ENCODE assay signal across 12 cellular contexts in the genomic region with DNA sequence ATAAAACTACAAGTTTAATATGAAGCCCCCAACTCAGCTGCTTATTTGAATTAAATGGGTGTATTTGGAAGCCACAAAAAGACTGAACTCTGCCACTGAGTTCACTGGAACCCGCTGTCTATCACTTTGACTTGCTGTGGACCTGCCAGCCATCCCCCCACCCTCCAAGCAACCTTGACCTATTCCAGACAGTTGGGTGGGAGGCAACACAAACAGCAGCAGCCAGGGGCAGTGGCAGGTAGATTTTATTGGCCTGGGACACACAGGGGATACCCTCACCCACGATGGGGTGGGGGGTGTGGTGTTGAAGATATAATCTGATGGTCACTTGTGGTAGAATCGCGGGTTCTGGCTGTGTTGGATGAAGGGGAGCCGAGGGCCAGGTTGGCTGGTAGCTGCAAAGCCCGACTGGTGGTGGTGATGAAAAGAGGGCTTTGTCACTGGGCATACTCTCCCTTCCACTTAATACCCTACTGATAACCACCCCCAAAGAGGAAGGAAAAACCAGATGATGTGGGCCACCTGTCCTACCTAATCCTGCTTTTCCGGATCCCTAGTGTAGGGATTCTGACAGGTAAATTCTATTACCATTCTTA. TPM values are rescaled to one million over a fixed set of nuclear protein-coding genes. Genes with fewer than 3 reads are reported as not detected.
DNase-seq lines count a peak whose midpoint lies in the region; ATAC-seq and TF ChIP-seq lines count a peak whose summit lies in the region.
"Had no signal": no experiment of that assay in that cellular context is flagged by ENCODE, and none has a peak within 500 bp of the region (broad histone marks: within the 10 kb centered on the region; RNA-seq: fewer than 3 reads in every experiment).

No MANE protein-coding gene starts in this region.

- H2AFZ ChIP-seq in mammary epithelial cell (ENCODE audit: low read depth, low read length), result no peak overlapping the region
- H2AFZ ChIP-seq in PC-3 (ENCODE audit: low read length), result no peak overlapping the region

- H3K79me2 ChIP-seq in mammary epithelial cell (ENCODE audit: insufficient read depth, low read length) (peaks cover 72% of the 10 kb centered on the region), PC-3 (ENCODE audit: low read length) (peaks cover 50% of the 10 kb centered on the region)

- H3K9me3 Mint-ChIP-seq in MCF 10A (ENCODE audit: unreplicated experiment), result no peaks in the 10 kb centered on the region
- no peaks in the 10 kb centered on the region for H3K9me3 Mint-ChIP-seq in dendritic cell treated with granulocyte-macrophage colony-stimulating factor and Interleukin-4, amounts not matched to agents 40 ng/mL and 50 ng/mL, for 4 days
- H3K9me3 Mint-ChIP-seq in stimulated activated memory B cell treated with anti-CD40 and anti-IgM and Interleukin-4, amounts not matched to agents 10 μg/mL and 1 μg/mL and 100 μg/mL, for 72 hours, result no peaks in the 10 kb centered on the region

- no peak overlapping the region for H3K9ac ChIP-seq in mammary epithelial cell (ENCODE audit: insufficient read depth, low read length)
- H3K9ac ChIP-seq in PC-3 (ENCODE audit: low read length), result no peak overlapping the region

- POLR2A ChIA-PET in MCF 10A (lab: Yijun Ruan, JAX), result interaction anchor here (0.8 to 4.0 kb wide), 8 partner anchors 17 to 263 kb away, joined by 3 to 41 read pairs (median 4); partner anchors contain the start of genes ACADVL, CTDNEP1, DLG4 and ELP5
- POLR2A ChIA-PET in PC-3 (lab: Charles Lee; ENCODE audit: unreplicated experiment), result no interaction called here

- peaks cover 87% of the 10 kb centered on the region for H3K36me3 Mint-ChIP-seq in MCF 10A (ENCODE audit: insufficient read depth, unreplicated experiment)
- H3K36me3 Mint-ChIP-seq in dendritic cell treated with granulocyte-macrophage colony-stimulating factor and Interleukin-4, amounts not matched to agents 40 ng/mL and 50 ng/mL, for 4 days (ENCODE audit: low read depth), result peaks cover 92% of the 10 kb centered on the region
- H3K36me3 Mint-ChIP-seq in stimulated activated memory B cell treated with anti-CD40 and anti-IgM and Interleukin-4, amounts not matched to agents 10 μg/mL and 1 μg/mL and 100 μg/mL, for 72 hours, result peaks cover 73% of the 10 kb centered on the region

- peak overlapping the region; percentile 47 for H3K4me3 Mint-ChIP-seq in MCF 10A (ENCODE audit: unreplicated experiment)
- no peak overlapping the region for H3K4me3 Mint-ChIP-seq in dendritic cell treated with granulocyte-macrophage colony-stimulating factor and Interleukin-4, amounts not matched to agents 40 ng/mL and 50 ng/mL, for 4 days
- H3K4me3 Mint-ChIP-seq in stimulated activated memory B cell treated with anti-CD40 and anti-IgM and Interleukin-4, amounts not matched to agents 10 μg/mL and 1 μg/mL and 100 μg/mL, for 72 hours, result no peak overlapping the region

- no TSS peak for BruUV-seq in MCF 10A (replicated peaks; lab: Mats Ljungman, UMichigan)
- BruUV-seq in mammary epithelial cell (replicated peaks; lab: Mats Ljungman, UMichigan), result no TSS peak
- no TSS peak for BruUV-seq in PC-3 (replicated peaks; lab: Mats Ljungman, UMichigan)

- intact Hi-C loops in MCF 10A (cut with micrococcal nuclease), result no loop called here
- intact Hi-C loops in mammary epithelial cell (cut with micrococcal nuclease), result no loop called here
- intact Hi-C loops in PC-3 (cut with micrococcal nuclease), result no loop called here
- intact Hi-C loops in dendritic cell treated with granulocyte-macrophage colony-stimulating factor and Interleukin-4, amounts not matched to agents 40 ng/mL and 50 ng/mL, for 4 days (cut with micrococcal nuclease), result no loop called here

- H3K4me3 ChIP-seq in mammary epithelial cell (replicated peaks in 1 of 3; ENCODE audit: insufficient read depth in 1 of 3, low read depth in 2 of 3, low read length in 3 of 3) (no peak overlapping the region), PC-3 (ENCODE audit: low read length) (no peak overlapping the region)
- H3K4me3 ChIP-seq: coronary artery had no signal

- no peaks in the 10 kb centered on the region for H3K9me3 ChIP-seq in mammary epithelial cell (replicated peaks; ENCODE audit: insufficient read depth, low read length)
- H3K9me3 ChIP-seq in PC-3 (ENCODE audit: low read length), result no peaks in the 10 kb centered on the region

- dilution Hi-C loops in mammary epithelial cell (cut with HindIII; ENCODE audit: low sequenced_read_pairs), result no loop called here

- H3K27ac Mint-ChIP-seq in MCF 10A (ENCODE audit: low read depth, unreplicated experiment), result no peak overlapping the region
- H3K27ac Mint-ChIP-seq in dendritic cell treated with granulocyte-macrophage colony-stimulating factor and Interleukin-4, amounts not matched to agents 40 ng/mL and 50 ng/mL, for 4 days, result peak overlapping the region; percentile 91
- H3K27ac Mint-ChIP-seq in stimulated activated memory B cell treated with anti-CD40 and anti-IgM and Interleukin-4, amounts not matched to agents 10 μg/mL and 1 μg/mL and 100 μg/mL, for 72 hours, result peak overlapping the region; percentile 86

- no peaks in the 10 kb centered on the region for H3K9me2 ChIP-seq in PC-3 (replicated peaks; ENCODE audit: low read length)

- H3K4me2 ChIP-seq in mammary epithelial cell (ENCODE audit: insufficient read depth, low read depth, low read length) (no peak overlapping the region), PC-3 (ENCODE audit: low read length) (0 out of 2 replicates have a peak overlapping the region, but pooled peaks have one; percentile 96)

- no peaks in the 10 kb centered on the region for H3K27me3 ChIP-seq in mammary epithelial cell (ENCODE audit: insufficient read depth, low read length)
- no peaks in the 10 kb centered on the region for H3K27me3 ChIP-seq in PC-3 (ENCODE audit: low read length)

- ATAC-seq in PC-3 (no peak), HG03097 (IDR thresholded peaks at IDR 0.05; ENCODE audit: low FRiP score, unreplicated experiment) (no peak), GM19397 (IDR thresholded peaks at IDR 0.05; ENCODE audit: unreplicated experiment) (no peak)
- no peak for ATAC-seq in stimulated activated memory B cell treated with anti-CD40 and anti-IgM and Interleukin-4, amounts not matched to agents 10 μg/mL and 1 μg/mL and 100 μg/mL, for 72 hours

- peaks cover 12% of the 10 kb centered on the region for H4K20me1 ChIP-seq in mammary epithelial cell (ENCODE audit: insufficient read depth, low read length)
- H4K20me1 ChIP-seq in PC-3 (ENCODE audit: low read length), result peaks cover 43% of the 10 kb centered on the region

- no peak for DNase-seq in MCF 10A (ENCODE audit: unreplicated experiment)
- no peak for DNase-seq in mammary epithelial cell
- DNase-seq in PC-3, result no peak
- no peak for DNase-seq in ecto neural progenitor cell (ENCODE audit: low spot score)
- DNase-seq: WERI-Rb-1 had no signal

- H3K36me3 ChIP-seq in mammary epithelial cell (ENCODE audit: insufficient read depth, low read length), result peaks cover 34% of the 10 kb centered on the region
- peaks cover 35% of the 10 kb centered on the region for H3K36me3 ChIP-seq in PC-3 (ENCODE audit: low read depth, low read length)

- H3F3A ChIP-seq in PC-3 (ENCODE audit: low read length, unreplicated experiment), result peaks cover 12% of the 10 kb centered on the region

- in situ Hi-C loops in mammary epithelial cell (cut with MboI; ENCODE audit: low sequenced_read_pairs in 2 of 2), result no loop called here

- H3K27me3 Mint-ChIP-seq in MCF 10A (ENCODE audit: insufficient read depth, unreplicated experiment), result no peaks in the 10 kb centered on the region
- no peaks in the 10 kb centered on the region for H3K27me3 Mint-ChIP-seq in dendritic cell treated with granulocyte-macrophage colony-stimulating factor and Interleukin-4, amounts not matched to agents 40 ng/mL and 50 ng/mL, for 4 days
- H3K27me3 Mint-ChIP-seq in stimulated activated memory B cell treated with anti-CD40 and anti-IgM and Interleukin-4, amounts not matched to agents 10 μg/mL and 1 μg/mL and 100 μg/mL, for 72 hours, result no peaks in the 10 kb centered on the region

- H3K4me1 ChIP-seq in mammary epithelial cell (ENCODE audit: insufficient read depth, low read length) (peaks cover 44% of the 10 kb centered on the region), PC-3 (ENCODE audit: insufficient read depth, low read length) (peaks cover 26% of the 10 kb centered on the region; the same call in 1 of the 2 replicates)

- CTCF ChIA-PET in MCF 10A (lab: Yijun Ruan, JAX) (interaction anchor here (0.5 to 1.2 kb wide), 5 partner anchors 12 to 291 kb away, joined by 3 to 6 read pairs (median 4); partner anchors contain the start of gene PHF23), mammary epithelial cell (lab: Charles Lee; ENCODE audit: low non-redundant PET) (interaction anchor here (0.7 kb wide), 1 partner anchor 32 kb away, joined by 4 read pairs; no protein-coding TSS in a partner anchor), PC-3 (lab: Charles Lee) (interaction anchor here (0.7 kb wide), 1 partner anchor 17 kb away, joined by 3 read pairs; no protein-coding TSS in a partner anchor)

- H3K27ac ChIP-seq in mammary epithelial cell (ENCODE audit: insufficient read depth, low read depth, low read length) (no peak overlapping the region), PC-3 (ENCODE audit: low read length) (no peak overlapping the region)
- H3K27ac ChIP-seq: C4-2B, WERI-Rb-1 had no signal

- TF ChIP-seq CTCF in MCF 10A (IDR thresholded peaks at IDR 0.05; ENCODE audit: unreplicated experiment), result no peak
- no peak for TF ChIP-seq CTCF in mammary epithelial cell (conservative IDR thresholded peaks at IDR 0.05 in 1 of 2, IDR thresholded peaks at IDR 0.05 in 1 of 2; ENCODE audit: extremely low read depth in 1 of 2, insufficient read depth in 1 of 2, low read depth in 1 of 2, low read length in 2 of 2)
- no peak for TF ChIP-seq CTCF in PC-3 (conservative IDR thresholded peaks at IDR 0.05; ENCODE audit: low read depth, low read length)

- 76% methylated on average over 7 of the region's 7 CpGs for WGBS in mammary epithelial cell (ENCODE audit: low coverage, missing lambda C conversion rate)

- peaks cover 41% of the 10 kb centered on the region for H3K4me1 Mint-ChIP-seq in MCF 10A (ENCODE audit: insufficient read depth, unreplicated experiment)
- peaks cover 76% of the 10 kb centered on the region for H3K4me1 Mint-ChIP-seq in dendritic cell treated with granulocyte-macrophage colony-stimulating factor and Interleukin-4, amounts not matched to agents 40 ng/mL and 50 ng/mL, for 4 days (ENCODE audit: low read depth)
- peaks cover 69% of the 10 kb centered on the region for H3K4me1 Mint-ChIP-seq in stimulated activated memory B cell treated with anti-CD40 and anti-IgM and Interleukin-4, amounts not matched to agents 10 μg/mL and 1 μg/mL and 100 μg/mL, for 72 hours

RNA-seq across cellular contexts. Expression of gene GPS2, which starts 2.6 kb away (rescaled TPM):
- 29.4 and 49.8 TPM in 2 replicates for total RNA-seq in MCF 10A (2022)
- 10 to 100 TPM; 29.7 to 40.5 TPM for total RNA-seq in mammary epithelial cell
- 62.1 TPM for polyA plus RNA-seq in mammary epithelial cell
- 69.4 TPM for polyA minus RNA-seq in mammary epithelial cell
- 30.8 and 45.8 TPM in 2 replicates for total RNA-seq in PC-3 (2014; rRNA removed)

RNA-seq across cellular contexts. Expression of gene EIF5A, which starts 5.1 kb away (rescaled TPM):
- total RNA-seq in MCF 10A (2022) (1,142 and 1,190 TPM in 2 replicates), mammary epithelial cell (1,000 to 10,000 TPM in 1 of 2 donors, 100 to 1,000 TPM in 1; 597 to 1,021 TPM), PC-3 (2014; rRNA removed) (1,140 and 1,203 TPM in 2 replicates)
- polyA plus RNA-seq in mammary epithelial cell, result 1,130 TPM
- polyA minus RNA-seq in mammary epithelial cell, result 1,457 TPM

RNA-seq across cellular contexts. Expression of gene NEURL4, which starts 16.6 kb away (rescaled TPM):
- total RNA-seq in MCF 10A (2022), result 36.9 and 39.3 TPM in 2 replicates
- total RNA-seq in mammary epithelial cell, result 10 to 100 TPM; 12.3 to 34.1 TPM
- polyA plus RNA-seq in mammary epithelial cell, result 14.2 TPM
- polyA minus RNA-seq in mammary epithelial cell, result 17.5 TPM
- 21.4 and 27.7 TPM in 2 replicates for total RNA-seq in PC-3 (2014; rRNA removed)

RNA-seq across cellular contexts. Expression of gene YBX2, which starts 18.1 kb away (rescaled TPM):
- total RNA-seq in MCF 10A (2022) (0.40 and 0.44 TPM in 2 replicates), mammary epithelial cell (under 1 TPM; 0.17 to 0.42 TPM), PC-3 (2014; rRNA removed) (1.1 and 1.4 TPM in 2 replicates)
- polyA plus RNA-seq in mammary epithelial cell, result 0.10 TPM
- not detected for polyA minus RNA-seq in mammary epithelial cell
- total RNA-seq: fibroblast of villous mesenchyme had no signal

RNA-seq across cellular contexts. Expression of gene ACAP1, which starts 23.8 kb away (rescaled TPM):
- total RNA-seq in MCF 10A (2022), result 4.4 and 4.9 TPM in 2 replicates
- 1 to 10 TPM; 2.0 to 4.7 TPM for total RNA-seq in mammary epithelial cell
- 1.2 TPM for polyA plus RNA-seq in mammary epithelial cell
- not detected for polyA minus RNA-seq in mammary epithelial cell
- not detected in 2 replicates for total RNA-seq in PC-3 (2014; rRNA removed)
